ENCODE assay signal across 9 cellular contexts in the genomic region with DNA sequence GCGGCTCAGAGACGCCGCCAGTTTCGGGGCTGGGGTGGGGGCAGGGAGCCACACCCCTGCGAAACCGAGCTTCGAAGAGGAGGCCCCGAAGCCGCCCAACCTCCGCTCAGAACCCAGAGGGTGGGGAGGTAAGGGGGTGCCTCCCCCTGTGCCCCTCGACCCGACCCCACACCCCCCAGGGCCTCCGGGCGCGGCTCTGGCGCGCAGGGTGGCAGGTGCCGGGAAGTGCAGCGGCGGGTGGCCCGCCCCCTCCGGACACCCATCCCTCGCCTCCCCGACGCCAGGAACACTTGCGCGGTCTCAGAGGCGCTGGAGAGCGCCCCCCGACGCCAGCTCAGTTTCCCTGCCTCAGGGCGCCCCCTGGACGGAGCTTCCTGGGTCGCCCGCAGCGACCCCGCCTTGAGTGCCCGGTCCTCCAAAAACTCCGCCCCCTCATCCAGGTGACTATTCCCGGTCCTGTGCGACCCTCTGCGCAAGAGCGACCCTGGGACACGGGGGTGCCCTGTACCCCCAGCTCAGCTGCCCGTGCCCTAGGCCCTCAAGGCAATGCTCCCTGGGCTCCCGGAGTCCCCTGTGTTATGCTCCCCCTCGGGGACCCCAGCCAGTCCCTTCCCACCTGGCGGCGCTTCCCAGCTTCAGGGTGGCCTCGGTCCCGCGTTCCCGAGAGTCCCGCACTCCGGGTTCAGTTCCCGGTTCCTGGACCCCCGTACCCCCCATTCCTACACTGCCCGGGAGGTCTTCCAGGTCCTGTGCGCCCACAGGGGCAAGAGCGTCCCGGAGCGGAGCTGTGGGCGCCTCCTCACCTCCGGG.
A peak's percentile ranks its signal among the peaks of the same experiment; 100 is the strongest.
DNase-seq lines count a peak whose midpoint lies in the region; ATAC-seq and TF ChIP-seq lines count a peak whose summit lies in the region.
"Had no signal": no experiment of that assay in that cellular context is flagged by ENCODE, and none has a peak within 500 bp of the region (broad histone marks: within the 10 kb centered on the region; RNA-seq: fewer than 3 reads in every experiment).

No MANE protein-coding gene starts in this region.

- no peaks in the 10 kb centered on the region for H3K9me3 ChIP-seq in OCI-LY3 (ENCODE audit: insufficient read depth, low read length)

- TF ChIP-seq CTCF in OCI-LY3 (IDR thresholded peaks at IDR 0.05; ENCODE audit: low read depth, low read length) = no peak
- no peak for TF ChIP-seq CTCF in nephron progenitor cell (IDR thresholded peaks at IDR 0.05)

- DNase-seq in NCI-H82 (lab: John Stamatoyannopoulos, UW) (peak; percentile 46), NCI-H82 treated with DMSO at 0.1 percent for 48 hours (lab: John Stamatoyannopoulos, UW; ENCODE audit: unreplicated experiment) (no peak), epithelial cell of prostate (ENCODE audit: low read depth, low spot score) (no peak), nephron progenitor cell (peak; percentile 48)
- DNase-seq: DND-41 had no signal

- H3K27me3 ChIP-seq in OCI-LY3 (ENCODE audit: low read depth, low read length) = peaks cover 3% of the 10 kb centered on the region; the same call in 1 of the 2 replicates

- H3K36me3 Mint-ChIP-seq in nephron progenitor cell (ENCODE audit: low read depth) = no peaks in the 10 kb centered on the region

- no peak overlapping the region for H3K27ac Mint-ChIP-seq in nephron progenitor cell

- H3K9ac ChIP-seq in OCI-LY3 (ENCODE audit: low read length) = no peak overlapping the region

- H4K20me1 ChIP-seq in OCI-LY3 (ENCODE audit: insufficient read depth, low read length) = no peaks in the 10 kb centered on the region

- peak overlapping the region; percentile 82 for H3K4me3 Mint-ChIP-seq in nephron progenitor cell

- no peak overlapping the region for H2AFZ ChIP-seq in OCI-LY3 (ENCODE audit: low read depth, low read length)

- peak overlapping the region; percentile 50 for H3K4me2 ChIP-seq in OCI-LY3 (ENCODE audit: low read length)

- H3K4me1 ChIP-seq in OCI-LY3 (ENCODE audit: low read length) = no peaks in the 10 kb centered on the region

- no peaks in the 10 kb centered on the region for H3K79me2 ChIP-seq in OCI-LY3 (ENCODE audit: low read length)

- H3K9me3 Mint-ChIP-seq in nephron progenitor cell = no peaks in the 10 kb centered on the region

- H3K27ac ChIP-seq in OCI-LY3 (ENCODE audit: low read length) (no peak overlapping the region), epithelial cell of prostate (peak overlapping the region; percentile 86)

- ATAC-seq in HG02610 (IDR thresholded peaks at IDR 0.05; ENCODE audit: unreplicated experiment) (no peak), HG02938 (IDR thresholded peaks at IDR 0.05; ENCODE audit: unreplicated experiment) (no peak), GM19023 (IDR thresholded peaks at IDR 0.05; ENCODE audit: unreplicated experiment) (no peak)

- peaks cover 10% of the 10 kb centered on the region for H3K4me1 Mint-ChIP-seq in nephron progenitor cell

- peak overlapping the region; percentile 60 for H3K4me3 ChIP-seq in OCI-LY3 (ENCODE audit: low read length)

- H3K36me3 ChIP-seq in OCI-LY3 (replicated peaks; ENCODE audit: low read depth, low read length) = no peaks in the 10 kb centered on the region

- H3K27me3 Mint-ChIP-seq in nephron progenitor cell (ENCODE audit: low read depth, poor library complexity) = peaks cover 55% of the 10 kb centered on the region

Comparison
In these comparisons a context has a peak if more than half of its experiments do, and no peak if none do; other contexts are left out.
1. DNase-seq: peak in NCI-H82 (single experiment) and nephron progenitor cell (single experiment); none in NCI-H82 treated with DMSO at 0.1 percent for 48 hours (single experiment) and epithelial cell of prostate (single experiment).